9 cellular contexts compared by ENCODE assay signal in the genomic region with DNA sequence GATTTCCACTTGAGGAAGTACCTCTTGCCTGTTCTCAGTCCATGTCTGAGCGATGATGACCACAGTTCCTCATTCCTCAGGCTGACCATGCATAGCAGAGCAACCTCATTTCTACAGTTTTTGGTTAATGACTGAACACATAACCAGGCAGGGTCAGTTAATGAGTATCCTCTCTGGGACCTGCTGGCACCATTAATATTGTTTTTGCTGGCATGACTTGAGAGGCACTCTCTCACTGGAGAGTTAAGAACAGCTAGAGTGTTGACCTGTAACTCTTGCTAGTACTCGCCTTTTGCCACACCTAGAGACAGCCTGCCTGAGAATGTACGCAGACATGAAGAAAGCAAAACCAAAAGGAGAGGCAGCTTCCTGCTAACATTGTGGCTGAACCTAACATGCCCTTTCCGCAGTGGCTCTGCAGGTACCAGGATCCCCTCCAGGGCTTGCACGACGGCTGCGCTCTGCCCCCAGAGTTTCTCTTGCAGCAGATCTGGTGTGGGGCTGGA. TPM values are rescaled to one million over a fixed set of nuclear protein-coding genes. Genes with fewer than 3 reads are reported as not detected.
DNase-seq lines count a peak whose midpoint lies in the region; ATAC-seq and TF ChIP-seq lines count a peak whose summit lies in the region.
"Had no signal": no experiment of that assay in that cellular context is flagged by ENCODE, and none has a peak within 500 bp of the region (broad histone marks: within the 10 kb centered on the region; RNA-seq: fewer than 3 reads in every experiment).

No MANE protein-coding gene starts in this region.

- H3K36me3 Mint-ChIP-seq in CD4-positive, alpha-beta memory T cell: peaks cover 28 to 38% of the 10 kb centered on the region in 2 donors

- intact Hi-C loops in CD4-positive, alpha-beta memory T cell (cut with micrococcal nuclease): loop anchor here (1.0 to 2.0 kb wide), 2 partner anchors 27 to 57 kb away; no protein-coding TSS in a partner anchor

- ATAC-seq in GM21381 (IDR thresholded peaks at IDR 0.05; ENCODE audit: unreplicated experiment): peak; percentile 82

- DNase-seq in CD4-positive, alpha-beta memory T cell: peak; percentile 62 to 73 (median 65)
- peak in 2 of 3 experiments; percentile 19 to 23 for DNase-seq in activated CD8-positive, alpha-beta memory T cell treated with anti-CD3 and anti-CD28 coated beads for 48 hours (ENCODE audit: low read depth in 2 of 3, low spot score in 2 of 3)
- DNase-seq in foreskin fibroblast (peak; percentile 42 to 55), erythroblast (lab: John Stamatoyannopoulos, UW) (no peak), iPS-NIHi7 (ENCODE audit: extremely low spot score) (no peak)
- peak; percentile 23 to 45 for DNase-seq in stimulated activated CD4-positive, alpha-beta T cell treated with anti-CD3 and anti-CD28 coated beads, Interleukin-2, amount 100 ng/mL, for 48 hours

- peaks cover 21 to 41% (median 27%) of the 10 kb centered on the region in 4 donors for H3K4me1 Mint-ChIP-seq in CD4-positive, alpha-beta memory T cell
- H3K4me1 Mint-ChIP-seq: neural crest cell had no signal

- no peaks in the 10 kb centered on the region for H3K9me3 ChIP-seq in CD4-positive, alpha-beta memory T cell (ENCODE audit: control insufficient read depth in 1 of 2, low read length in 2 of 2)
- no peaks in the 10 kb centered on the region for H3K9me3 ChIP-seq in HUES48 (ENCODE audit: control insufficient read depth, insufficient read depth, low read length)

- no peak overlapping the region for H3K9ac ChIP-seq in HUES48 (ENCODE audit: low read depth, low read length)

- CTCF ChIA-PET in CD4-positive, alpha-beta memory T cell (lab: Charles Lee; ENCODE audit: partially characterized antibody): interaction anchor here (0.8 to 3.9 kb wide), 15 partner anchors 9 to 1249 kb away, joined by 3 to 45 read pairs (median 5); partner anchors contain the start of genes MREG, PECR, TMEM169 and XRCC5

- peak overlapping the region; percentile 61 for H3K27ac ChIP-seq in CD4-positive, alpha-beta memory T cell (ENCODE audit: low read depth, low read length)
- H3K27ac ChIP-seq in HUES48 (ENCODE audit: low read depth, low read length): peak overlapping the region; percentile 18

- no peak for TF ChIP-seq CTCF in foreskin fibroblast (IDR thresholded peaks at IDR 0.05; ENCODE audit: low read depth, low read length)

- no peak for TF ChIP-seq POLR2A in erythroblast (IDR thresholded peaks at IDR 0.05; ENCODE audit: low read length)

- H3K27ac Mint-ChIP-seq in CD4-positive, alpha-beta memory T cell: peak overlapping the region; percentile 98 to 99 (median 99)

- peak overlapping the region; percentile 75 to 93 (median 85) for H3K4me3 Mint-ChIP-seq in CD4-positive, alpha-beta memory T cell
- H3K4me3 Mint-ChIP-seq: neural crest cell had no signal

- no peaks in the 10 kb centered on the region for H3K36me3 ChIP-seq in CD4-positive, alpha-beta memory T cell (ENCODE audit: insufficient read depth, low read length)
- H3K36me3 ChIP-seq in HUES48 (ENCODE audit: control insufficient read depth, insufficient read depth, low read length): peaks cover 4% of the 10 kb centered on the region

- no peaks in the 10 kb centered on the region for H3K27me3 Mint-ChIP-seq in CD4-positive, alpha-beta memory T cell

- peak overlapping the region in 1 of 2 donors; percentile 14 for H3K4me3 ChIP-seq in CD4-positive, alpha-beta memory T cell (ENCODE audit: low read length in 2 of 2)
- H3K4me3 ChIP-seq in HUES48 (ENCODE audit: low read depth, low read length) (no peak overlapping the region), foreskin fibroblast (ENCODE audit: low read depth in 1 of 2, low read length in 2 of 2) (no peak overlapping the region)

- POLR2A ChIA-PET in CD4-positive, alpha-beta memory T cell (lab: Charles Lee; ENCODE audit: partially characterized antibody): interaction anchor here (0.6 to 3.8 kb wide), 8 partner anchors 9 to 295 kb away, joined by 3 to 38 read pairs (median 6); partner anchors contain the start of genes PECR, TMEM169 and XRCC5

- peaks cover 23% of the 10 kb centered on the region for H3K4me1 ChIP-seq in CD4-positive, alpha-beta memory T cell (ENCODE audit: insufficient read depth, low read length)
- H3K4me1 ChIP-seq in HUES48 (ENCODE audit: control insufficient read depth, insufficient read depth, low read length): peaks cover 4% of the 10 kb centered on the region; the same call in 1 of the 2 replicates

- no peaks in the 10 kb centered on the region for H3K27me3 ChIP-seq in CD4-positive, alpha-beta memory T cell (ENCODE audit: insufficient read depth, low read length)
- no peaks in the 10 kb centered on the region for H3K27me3 ChIP-seq in HUES48 (ENCODE audit: control insufficient read depth, insufficient read depth, low read length)

- H3K9me3 Mint-ChIP-seq in CD4-positive, alpha-beta memory T cell: peaks cover 0 to 5% (median 0%) of the 10 kb centered on the region in 8 donors
- H3K9me3 Mint-ChIP-seq: neural crest cell had no signal

RNA-seq across cellular contexts. Expression of gene PECR, which starts 23.9 kb away (rescaled TPM):
- 10 to 100 TPM; 16.8 to 20.6 TPM for total RNA-seq in CD4-positive, alpha-beta memory T cell
- 10 to 100 TPM; 30.7 to 36.6 TPM for polyA plus RNA-seq in CD4-positive, alpha-beta memory T cell

RNA-seq across cellular contexts. Expression of gene TMEM169, which starts 24.0 kb away (rescaled TPM):
- 1 to 10 TPM; 3.6 to 5.1 TPM for total RNA-seq in CD4-positive, alpha-beta memory T cell
- polyA plus RNA-seq in CD4-positive, alpha-beta memory T cell: 1 to 10 TPM; 2.0 to 2.4 TPM

RNA-seq across cellular contexts. Expression of gene MREG, which starts 44.4 kb away (rescaled TPM):
- 1 to 10 TPM; 7.4 TPM for total RNA-seq in CD4-positive, alpha-beta memory T cell
- 1 to 10 TPM in 1 of 2 donors, under 1 TPM in 1; 0.11 to 2.1 TPM for polyA plus RNA-seq in CD4-positive, alpha-beta memory T cell

RNA-seq across cellular contexts. Expression of gene XRCC5, which starts 51.4 kb away (rescaled TPM):
- total RNA-seq in CD4-positive, alpha-beta memory T cell: 100 to 1,000 TPM; 235 to 240 TPM
- polyA plus RNA-seq in CD4-positive, alpha-beta memory T cell: 100 to 1,000 TPM; 305 to 348 TPM

Comparison
In these comparisons a context has a peak if more than half of its experiments do, and no peak if none do; other contexts are left out.
1. DNase-seq: peak in CD4-positive, alpha-beta memory T cell (5 of 5), activated CD8-positive, alpha-beta memory T cell treated with anti-CD3 and anti-CD28 coated beads for 48 hours (2 of 3), foreskin fibroblast (2 of 2) and stimulated activated CD4-positive, alpha-beta T cell treated with anti-CD3 and anti-CD28 coated beads, Interleukin-2, amount 100 ng/mL, for 48 hours (2 of 2); none in erythroblast (0 of 2) and iPS-NIHi7 (single experiment).